ENCODE assay signal across 15 cellular contexts in genomic region chr2:64262068-64262467, GRCh38.
DNase-seq lines count a peak whose midpoint lies in the region; ATAC-seq and TF ChIP-seq lines count a peak whose summit lies in the region.
"Had no signal": no experiment of that assay in that cellular context is flagged by ENCODE, and none has a peak within 500 bp of the region (broad histone marks: within the 10 kb centered on the region; RNA-seq: fewer than 3 reads in every experiment).

No MANE protein-coding gene starts in this region.

- no peaks in the 10 kb centered on the region for H3K27me3 Mint-ChIP-seq in activated CD4-positive, alpha-beta T cell treated with anti-CD3 and anti-CD28 coated beads, Interleukin-2, amount 10 ng/mL, durations not matched to agents 7 days and 5 days
- no peaks in the 10 kb centered on the region for H3K27me3 Mint-ChIP-seq in dendritic cell treated with granulocyte-macrophage colony-stimulating factor and Interleukin-4, amounts not matched to agents 40 ng/mL and 50 ng/mL, for 4 days
- peaks cover 9% of the 10 kb centered on the region for H3K27me3 Mint-ChIP-seq in nephron progenitor cell (ENCODE audit: low read depth, poor library complexity)
- H3K27me3 Mint-ChIP-seq: activated T-helper 17 cell treated with anti-CD3 and anti-CD28 coated beads, Interleukin-2, amount 50 U/mL, for 72 hours had no signal

- peaks cover 2% of the 10 kb centered on the region for H3K36me3 Mint-ChIP-seq in activated CD4-positive, alpha-beta T cell treated with anti-CD3 and anti-CD28 coated beads, Interleukin-2, amount 10 ng/mL, durations not matched to agents 7 days and 5 days (ENCODE audit: low read depth)
- no peaks in the 10 kb centered on the region for H3K36me3 Mint-ChIP-seq in dendritic cell treated with granulocyte-macrophage colony-stimulating factor and Interleukin-4, amounts not matched to agents 40 ng/mL and 50 ng/mL, for 4 days (ENCODE audit: low read depth)
- H3K36me3 Mint-ChIP-seq in nephron progenitor cell (ENCODE audit: low read depth) = no peaks in the 10 kb centered on the region

- no peak for DNase-seq in activated CD4-positive, alpha-beta T cell treated with anti-CD3 and anti-CD28 coated beads, Interleukin-2, amount 10 ng/mL, durations not matched to agents 7 days and 5 days
- no peak for DNase-seq in activated CD4-positive, alpha-beta T cell treated with anti-CD3 and anti-CD28 coated beads for 48 hours
- DNase-seq in upper lobe of right lung (no peak), nephron progenitor cell (no peak), iPS-NIHi7 (ENCODE audit: extremely low spot score) (no peak)
- DNase-seq: 8988T; activated CD4-positive, CD25-positive, alpha-beta regulatory T cell treated with anti-CD3 and anti-CD28 coated beads, Interleukin-2, amount 50 U/mL, for 72 hours; cerebellar nuclear complex; heart right ventricle; NCI-H1048; SIG-M5 had no signal

- H3K27ac ChIP-seq in mesodermal cell (ENCODE audit: low read depth, low read length, severe bottlenecking) = peak overlapping the region; percentile 3
- H3K27ac ChIP-seq in upper lobe of right lung = no peak overlapping the region

- H3K4me1 ChIP-seq in mesodermal cell (ENCODE audit: control insufficient read depth, insufficient read depth, low read length, poor library complexity, severe bottlenecking) = peaks cover 50% of the 10 kb centered on the region
- H3K4me1 ChIP-seq in upper lobe of right lung = peaks cover 13% of the 10 kb centered on the region

- no peak overlapping the region for H3K4me3 ChIP-seq in mesodermal cell (ENCODE audit: extremely low read depth, insufficient read depth, low read length, poor library complexity, severe bottlenecking)
- H3K4me3 ChIP-seq in upper lobe of right lung = no peak overlapping the region
- H3K4me3 ChIP-seq: heart right ventricle had no signal

- H3K9me3 Mint-ChIP-seq in activated CD4-positive, alpha-beta T cell treated with anti-CD3 and anti-CD28 coated beads, Interleukin-2, amount 10 ng/mL, durations not matched to agents 7 days and 5 days = no peaks in the 10 kb centered on the region
- no peaks in the 10 kb centered on the region for H3K9me3 Mint-ChIP-seq in dendritic cell treated with granulocyte-macrophage colony-stimulating factor and Interleukin-4, amounts not matched to agents 40 ng/mL and 50 ng/mL, for 4 days
- peaks cover 3% of the 10 kb centered on the region for H3K9me3 Mint-ChIP-seq in nephron progenitor cell
- H3K9me3 Mint-ChIP-seq: activated T-helper 17 cell treated with anti-CD3 and anti-CD28 coated beads, Interleukin-2, amount 50 U/mL, for 72 hours had no signal

- no peaks in the 10 kb centered on the region for H3K27me3 ChIP-seq in upper lobe of right lung

- intact Hi-C loops in dendritic cell treated with granulocyte-macrophage colony-stimulating factor and Interleukin-4, amounts not matched to agents 40 ng/mL and 50 ng/mL, for 4 days (cut with micrococcal nuclease) = loop anchor here (10.0 kb wide), 1 partner anchor 53 kb away; no protein-coding TSS in a partner anchor
- intact Hi-C loops in upper lobe of right lung (cut with DNase I) = no loop called here

- peaks cover 9% of the 10 kb centered on the region for H3K4me1 Mint-ChIP-seq in activated CD4-positive, alpha-beta T cell treated with anti-CD3 and anti-CD28 coated beads, Interleukin-2, amount 10 ng/mL, durations not matched to agents 7 days and 5 days
- peaks cover 45% of the 10 kb centered on the region for H3K4me1 Mint-ChIP-seq in dendritic cell treated with granulocyte-macrophage colony-stimulating factor and Interleukin-4, amounts not matched to agents 40 ng/mL and 50 ng/mL, for 4 days (ENCODE audit: low read depth)
- peaks cover 46% of the 10 kb centered on the region for H3K4me1 Mint-ChIP-seq in nephron progenitor cell

- H3K36me3 ChIP-seq in mesodermal cell (ENCODE audit: control insufficient read depth, insufficient read depth, low read length) (no peaks in the 10 kb centered on the region), upper lobe of right lung (no peaks in the 10 kb centered on the region)
- H3K36me3 ChIP-seq: heart right ventricle had no signal

- CTCF ChIA-PET in activated CD4-positive, alpha-beta T cell treated with anti-CD3 and anti-CD28 coated beads, Interleukin-2, amount 10 ng/mL, durations not matched to agents 7 days and 5 days (lab: Charles Lee) = interaction anchor here (0.8 to 1.8 kb wide), 5 partner anchors 9 to 34 kb away, joined by 3 to 6 read pairs (median 4); no protein-coding TSS in a partner anchor

- H3K9me3 ChIP-seq in mesodermal cell (ENCODE audit: control insufficient read depth, low read length) (peaks cover 8% of the 10 kb centered on the region), upper lobe of right lung (no peaks in the 10 kb centered on the region)
- H3K9me3 ChIP-seq: heart right ventricle had no signal

- 60 to 77% methylated on average over 1 to 2 of the region's 3 CpGs for WGBS in mesodermal cell (ENCODE audit: insufficient coverage in 2 of 2), 2 experiments

- POLR2A ChIA-PET in activated CD4-positive, alpha-beta T cell treated with anti-CD3 and anti-CD28 coated beads, Interleukin-2, amount 10 ng/mL, durations not matched to agents 7 days and 5 days (lab: Charles Lee) = no interaction called here

- H3K4me3 Mint-ChIP-seq in activated CD4-positive, alpha-beta T cell treated with anti-CD3 and anti-CD28 coated beads, Interleukin-2, amount 10 ng/mL, durations not matched to agents 7 days and 5 days = no peak overlapping the region
- H3K4me3 Mint-ChIP-seq in dendritic cell treated with granulocyte-macrophage colony-stimulating factor and Interleukin-4, amounts not matched to agents 40 ng/mL and 50 ng/mL, for 4 days = no peak overlapping the region
- no peak overlapping the region for H3K4me3 Mint-ChIP-seq in nephron progenitor cell
- H3K4me3 Mint-ChIP-seq: activated T-helper 17 cell treated with anti-CD3 and anti-CD28 coated beads, Interleukin-2, amount 50 U/mL, for 72 hours had no signal

- ATAC-seq in upper lobe of right lung = peak; percentile 19
- no peak for ATAC-seq in GM18907 (IDR thresholded peaks at IDR 0.05; ENCODE audit: unreplicated experiment)
- ATAC-seq: activated T-helper 17 cell treated with anti-CD3 and anti-CD28 coated beads, Interleukin-2, amount 50 U/mL, for 72 hours had no signal

- H3K27ac Mint-ChIP-seq in activated CD4-positive, alpha-beta T cell treated with anti-CD3 and anti-CD28 coated beads, Interleukin-2, amount 10 ng/mL, durations not matched to agents 7 days and 5 days = peak overlapping the region; percentile 37
- peak overlapping the region; percentile 35 for H3K27ac Mint-ChIP-seq in dendritic cell treated with granulocyte-macrophage colony-stimulating factor and Interleukin-4, amounts not matched to agents 40 ng/mL and 50 ng/mL, for 4 days
- H3K27ac Mint-ChIP-seq in nephron progenitor cell = no peak overlapping the region
- H3K27ac Mint-ChIP-seq: activated T-helper 17 cell treated with anti-CD3 and anti-CD28 coated beads, Interleukin-2, amount 50 U/mL, for 72 hours had no signal

- TF ChIP-seq CTCF in upper lobe of right lung (IDR thresholded peaks at IDR 0.05) = no peak
- no peak for TF ChIP-seq CTCF in nephron progenitor cell (IDR thresholded peaks at IDR 0.05)
